Comparison of ENCODE assay signal across 17 cellular contexts in genomic region chr18:74972354-74972753, GRCh38.
"Had no signal": no experiment of that assay in that cellular context is flagged by ENCODE, and none has a peak within 500 bp of the region (broad histone marks: within the 10 kb centered on the region; RNA-seq: fewer than 3 reads in every experiment).

No MANE protein-coding gene starts in this region.

- DNase-seq: colonic mucosa; effector CD4-positive, alpha-beta T cell; foreskin melanocyte; head of caudate nucleus; kidney; left colon; left ventricle myocardium superior; naive thymus-derived CD4-positive, alpha-beta T cell; posterior cingulate gyrus; spleen; stimulated activated CD4-positive, alpha-beta T cell treated with anti-CD3 and anti-CD28 coated beads, Interleukin-15, amount 100 ng/mL, for 24 hours; stimulated activated CD4-positive, alpha-beta T cell treated with anti-CD3 and anti-CD28 coated beads, Interleukin-1b, Interleukin-23, amount 100 ng/mL, for 48 hours; stimulated activated CD4-positive, alpha-beta T cell treated with anti-CD3 and anti-CD28 coated beads, Interleukin-4, amount 100 ng/mL, for 24 hours; stimulated activated naive CD4-positive, alpha-beta T cell had no signal

- H3K4me3 Mint-ChIP-seq: naive thymus-derived CD4-positive, alpha-beta T cell; neural crest cell had no signal

- H3K9me3 ChIP-seq: colonic mucosa, spleen, tibial nerve had no signal

- H3K4me1 ChIP-seq: colonic mucosa, spleen had no signal

- H3K27ac ChIP-seq: colonic mucosa, hepatocyte, spleen, tibial nerve had no signal

- H3K27me3 ChIP-seq: colonic mucosa, hepatocyte, spleen, tibial nerve had no signal

- H3K36me3 ChIP-seq: colonic mucosa, tibial nerve had no signal

- H3K27me3 Mint-ChIP-seq: naive thymus-derived CD4-positive, alpha-beta T cell had no signal

- H3K4me3 ChIP-seq: colonic mucosa, hepatocyte, spleen, tibial nerve had no signal
